In genomic region chr2:158926478-158926948, GRCh38 we compare ENCODE assay signal across 11 cellular contexts. TPM values are rescaled to one million over a fixed set of nuclear protein-coding genes. Genes with fewer than 3 reads are reported as not detected.
DNase-seq lines count a peak whose midpoint lies in the region; ATAC-seq, FAIRE-seq and TF ChIP-seq lines count a peak whose summit lies in the region.
"Had no signal": no experiment of that assay in that cellular context is flagged by ENCODE, and none has a peak within 500 bp of the region (broad histone marks: within the 10 kb centered on the region; RNA-seq: fewer than 3 reads in every experiment).

No MANE protein-coding gene starts in this region.

- H3K4me2 ChIP-seq in A549 (peak overlapping the region; percentile 58), fibroblast of lung (ENCODE audit: extremely low read depth, insufficient read depth, low read length) (peak overlapping the region; percentile 58), MM.1S (ENCODE audit: low read depth, low read length) (no peak overlapping the region)

- no peak for FAIRE-seq in A549 (lab: Jason Lieb, UNC)

- H3K4me1 ChIP-seq in A549 (peaks cover 31% of the 10 kb centered on the region), fibroblast of lung (ENCODE audit: control insufficient read depth, extremely low read depth, insufficient read depth, low read length) (peaks cover 5% of the 10 kb centered on the region), MM.1S (ENCODE audit: low read length) (no peaks in the 10 kb centered on the region)

- no peaks in the 10 kb centered on the region for H3F3A ChIP-seq in MM.1S (ENCODE audit: insufficient read depth, low read length)

- H2AFZ ChIP-seq in fibroblast of lung (ENCODE audit: low read length) (no peak overlapping the region), MM.1S (ENCODE audit: low read length) (no peak overlapping the region)

- no peaks in the 10 kb centered on the region for H4K20me1 ChIP-seq in fibroblast of lung (ENCODE audit: control insufficient read depth, extremely low read depth, insufficient read depth, low read length)
- no peaks in the 10 kb centered on the region for H4K20me1 ChIP-seq in MM.1S (ENCODE audit: insufficient read depth, low read length)

- no peak for TF ChIP-seq EP300 in A549 (IDR thresholded peaks at IDR 0.05)

- under 1% methylated on average over 6 of the region's 8 CpGs for WGBS in A549 (ENCODE audit: missing lambda C conversion rate)

- peak; percentile 85 to 86 for ATAC-seq in A549
- no peak for ATAC-seq in activated CD4-positive, CD25-positive, alpha-beta regulatory T cell treated with anti-CD3 and anti-CD28 coated beads, Interleukin-2, amount 50 U/mL, for 24 hours
- ATAC-seq: left lobe of liver; stimulated activated naive CD8-positive, alpha-beta T cell treated with anti-CD3 and anti-CD28 coated beads, Interleukin-15, amount 100 ng/mL, for 72 hours had no signal

- H3K4me3 ChIP-seq in A549 (no peak overlapping the region), fibroblast of lung (replicated peaks in 1 of 4; ENCODE audit: control extremely low read depth in 1 of 4, insufficient read depth in 1 of 4, low read depth in 3 of 4, low read length in 4 of 4) (peak overlapping the region in 1 of 4 experiments; percentile 31), MM.1S (ENCODE audit: low read length) (no peak overlapping the region)

- TF ChIP-seq CTCF in A549 (IDR thresholded peaks at IDR 0.05) (no peak), fibroblast of lung (conservative IDR thresholded peaks at IDR 0.05 in 1 of 2, IDR thresholded peaks at IDR 0.05 in 1 of 2; ENCODE audit: low read depth in 1 of 2, low read length in 2 of 2) (no peak), MM.1S (IDR thresholded peaks at IDR 0.05; ENCODE audit: low read length) (no peak)

- DNase-seq in A549 (ENCODE audit: low read depth in 1 of 2, low spot score in 1 of 2), result peak in 1 of 2 experiments; percentile 63
- DNase-seq in H4 (ENCODE audit: low spot score), result peak; percentile 73
- DNase-seq in RPMI7951 (ENCODE audit: low read depth), result peak; percentile 85
- DNase-seq in fibroblast of lung (ENCODE audit: low read depth in 2 of 2), result peak; percentile 82 to 86
- no peak for DNase-seq in stimulated activated naive CD4-positive, alpha-beta T cell (lab: John Stamatoyannopoulos, UW)
- no peak for DNase-seq in KG1 (lab: John Stamatoyannopoulos, UW)
- DNase-seq in MM.1S, result no peak
- DNase-seq: stimulated activated naive CD8-positive, alpha-beta T cell treated with anti-CD3 and anti-CD28 coated beads, Interleukin-15, amount 100 ng/mL, for 72 hours had no signal

- H3K27me3 ChIP-seq in fibroblast of lung (ENCODE audit: control insufficient read depth, insufficient read depth, low read length) (no peaks in the 10 kb centered on the region), MM.1S (replicated peaks; ENCODE audit: insufficient read depth, low read length) (no peaks in the 10 kb centered on the region)

- POLR2A ChIA-PET in A549 (lab: Yijun Ruan, JAX), result interaction anchor here (0.6 kb wide), 1 partner anchor 41 kb away, joined by 4 read pairs; no protein-coding TSS in a partner anchor

- H3K9me2 ChIP-seq in MM.1S (replicated peaks; ENCODE audit: insufficient read depth, low read length), result no peaks in the 10 kb centered on the region

- H3K27ac ChIP-seq in A549, result peak overlapping the region; percentile 2 to 44; a peak in 5 of 6 replicates
- no peak overlapping the region for H3K27ac ChIP-seq in fibroblast of lung (ENCODE audit: insufficient read depth, low read length)
- H3K27ac ChIP-seq in MM.1S (ENCODE audit: low read length), result no peak overlapping the region
- H3K27ac ChIP-seq: C4-2B had no signal

- H3K79me2 ChIP-seq in fibroblast of lung (ENCODE audit: control insufficient read depth, insufficient read depth, low read length), result no peaks in the 10 kb centered on the region
- H3K79me2 ChIP-seq in MM.1S (ENCODE audit: low read length), result no peaks in the 10 kb centered on the region

- 0 out of 3 replicates have a peak, but pooled peaks cover 3% of the 10 kb centered on the region for H3K9me3 ChIP-seq in A549
- H3K9me3 ChIP-seq in fibroblast of lung (ENCODE audit: control insufficient read depth, insufficient read depth, low read depth, low read length), result no peaks in the 10 kb centered on the region
- H3K9me3 ChIP-seq in MM.1S (replicated peaks; ENCODE audit: insufficient read depth, low read length), result no peaks in the 10 kb centered on the region

- TF ChIP-seq RAD21 in A549 (conservative IDR thresholded peaks at IDR 0.05 in 1 of 2, IDR thresholded peaks at IDR 0.05 in 1 of 2), result no peak

- H3K36me3 ChIP-seq in fibroblast of lung (ENCODE audit: control insufficient read depth, insufficient read depth, low read length), result no peaks in the 10 kb centered on the region
- no peaks in the 10 kb centered on the region for H3K36me3 ChIP-seq in MM.1S (replicated peaks; ENCODE audit: insufficient read depth, low read length)

- H3K9ac ChIP-seq in fibroblast of lung (ENCODE audit: insufficient read depth, low read length), result no peak overlapping the region
- no peak overlapping the region for H3K9ac ChIP-seq in MM.1S (ENCODE audit: low read length)

- TF ChIP-seq POLR2A in A549 (IDR thresholded peaks at IDR 0.05; ENCODE audit: low read length), result no peak

- CTCF ChIA-PET in A549 (lab: Yijun Ruan, JAX), result interaction anchor here (1.1 kb wide), 1 partner anchor 110 kb away, joined by 3 read pairs; no protein-coding TSS in a partner anchor

TF ChIP-seq in A549, 52 proteins besides CTCF, POLR2A, EP300 and RAD21:
- TF ChIP-seq NR3C1 (IDR thresholded peaks at IDR 0.05), result no peak
- no peak for TF ChIP-seq NPAS2 (CRISPR knock-in tag; IDR thresholded peaks at IDR 0.05; ENCODE audit: borderline replicate concordance)
- no peak for TF ChIP-seq FOXS1 (CRISPR knock-in tag; IDR thresholded peaks at IDR 0.05)
- TF ChIP-seq TP53 (CRISPR knock-in tag; IDR thresholded peaks at IDR 0.05), result no peak
- TF ChIP-seq FOSL2 (IDR thresholded peaks at IDR 0.05), result 0 out of 2 replicates have a peak, but pooled peaks have one; percentile 26
- TF ChIP-seq FOSL2 (CRISPR knock-in tag; IDR thresholded peaks at IDR 0.05), result 0 out of 2 replicates have a peak, but pooled peaks have one; percentile 44
- no peak for TF ChIP-seq HDAC2 (IDR thresholded peaks at IDR 0.05)
- no peak for TF ChIP-seq CEBPB (IDR thresholded peaks at IDR 0.05)
- no peak for TF ChIP-seq MAZ (IDR thresholded peaks at IDR 0.05; ENCODE audit: borderline replicate concordance, low read depth, low read length)
- no peak for TF ChIP-seq ZNF302 (CRISPR knock-in tag; IDR thresholded peaks at IDR 0.05)

RNA-seq across cellular contexts. Expression of gene TANC1, which starts 41.9 kb away (rescaled TPM):
- polyA plus RNA-seq in A549 (2011; rRNA removed) (19.5 and 21.2 TPM in 2 replicates), A549 (2017; fragmentation: RNase III; extraction: RNeasy Plus Mini Kit Qiagen cat#74134 plus additional on column Dnase treatment) (8.1 to 10.0 TPM (median 9.2 TPM) in 3 replicates), fibroblast of lung (21.4 and 32.7 TPM in 2 replicates)
- polyA plus RNA-seq in A549 (2012; cell fraction: cytosol; rRNA removed), result 6.3 and 7.0 TPM in 2 replicates
- polyA plus RNA-seq in A549 (2012; cell fraction: nucleus; rRNA removed), result 18.2 and 19.3 TPM in 2 replicates
- 43.3 and 47.4 TPM in 2 replicates for polyA minus RNA-seq in A549 (2011; rRNA and poly(A)+ RNA removed)
- 14.6 and 16.6 TPM in 2 replicates for total RNA-seq in H4 (2014; rRNA removed; shearing (Covaris generic))
- 19.3 and 24.4 TPM in 2 replicates for total RNA-seq in RPMI7951 (2014; rRNA removed; shearing (Covaris generic))
- 30.8 and 41.9 TPM in 2 replicates for total RNA-seq in fibroblast of lung
- 12.4 and 18.4 TPM in 2 replicates for polyA plus RNA-seq in fibroblast of lung (2012)
- polyA minus RNA-seq in fibroblast of lung (ENCODE audit: low replicate concordance), result 32.7 and 42.8 TPM in 2 replicates

Comparison
In these comparisons a context has a peak if more than half of its experiments do, and no peak if none do; other contexts are left out.
1. ATAC-seq: peak in A549 (2 of 2); none in activated CD4-positive, CD25-positive, alpha-beta regulatory T cell treated with anti-CD3 and anti-CD28 coated beads, Interleukin-2, amount 50 U/mL, for 24 hours (0 of 2).
2. DNase-seq: peak in H4 (single experiment), RPMI7951 (single experiment) and fibroblast of lung (2 of 2); none in stimulated activated naive CD4-positive, alpha-beta T cell (0 of 6), KG1 (single experiment) and MM.1S (single experiment).
3. H3K27ac ChIP-seq: peak in A549 (2 of 2); none in fibroblast of lung (single experiment) and MM.1S (single experiment).